8 cellular contexts compared by ENCODE assay signal in genomic region chr13:26557393-26558073, GRCh38. TPM values are rescaled to one million over a fixed set of nuclear protein-coding genes. Genes with fewer than 3 reads are reported as not detected.
DNase-seq lines count a peak whose midpoint lies in the region; ATAC-seq, FAIRE-seq and TF ChIP-seq lines count a peak whose summit lies in the region.

WASF3 (plus strand) TSS chr13:26557683; CDS start chr13:26642271, 84,588 bp downstream.

- H3K27ac ChIP-seq in CD8-positive, alpha-beta memory T cell (ENCODE audit: low read depth, low read length) = no peak within 1 kb of the TSS
- H3K27ac ChIP-seq in HL-60 (replicated peaks) (no peak within 1 kb of the TSS), thoracic aorta (peak within 1 kb of the TSS in 1 of 2 donors; percentile 49)

- peak within 1 kb of the TSS in 6 of 7 donors; percentile 47 to 76 (median 65) for H3K4me3 Mint-ChIP-seq in CD8-positive, alpha-beta memory T cell
- H3K4me3 Mint-ChIP-seq in nephron = peak within 1 kb of the TSS; percentile 86 to 95 (median 90)

- no peak for FAIRE-seq in frontal cortex (lab: Jason Lieb, UNC)

- no peaks in the 10 kb centered on the region for H3K36me3 ChIP-seq in CD8-positive, alpha-beta memory T cell (ENCODE audit: insufficient read depth, low read length)
- no peaks in the 10 kb centered on the region for H3K36me3 ChIP-seq in thoracic aorta

- H3K27me3 Mint-ChIP-seq in CD8-positive, alpha-beta memory T cell = peaks cover 19 to 38% of the 10 kb centered on the region in 2 donors
- H3K27me3 Mint-ChIP-seq in nephron (ENCODE audit: low read depth) = peaks cover 19% of the 10 kb centered on the region

- CTCF ChIA-PET in CD8-positive, alpha-beta memory T cell (lab: Charles Lee) = no interaction called here

- H3K36me3 Mint-ChIP-seq in CD8-positive, alpha-beta memory T cell = no peaks in the 10 kb centered on the region
- no peaks in the 10 kb centered on the region for H3K36me3 Mint-ChIP-seq in nephron (ENCODE audit: low read depth)

- H3K4me1 ChIP-seq in CD8-positive, alpha-beta memory T cell (ENCODE audit: insufficient read depth, low read length) = no peaks in the 10 kb centered on the region
- peaks cover 14 to 40% of the 10 kb centered on the region in 2 donors for H3K4me1 ChIP-seq in thoracic aorta (ENCODE audit: control insufficient read depth in 1 of 2, low read depth in 2 of 2)

- ATAC-seq in GM21360 (IDR thresholded peaks at IDR 0.05; ENCODE audit: unreplicated experiment) (peak; percentile 96), thoracic aorta (ENCODE audit: insufficient number of reproducible peaks, low FRiP score, low read depth) (peak; percentile 89)

- H3K9me3 ChIP-seq in CD8-positive, alpha-beta memory T cell (ENCODE audit: low read length) = no peaks in the 10 kb centered on the region
- H3K9me3 ChIP-seq in thoracic aorta = no peaks in the 10 kb centered on the region

- H3K4me1 Mint-ChIP-seq in CD8-positive, alpha-beta memory T cell = peaks cover 12 to 17% (median 14%) of the 10 kb centered on the region in 3 donors
- H3K4me1 Mint-ChIP-seq in nephron = peaks cover 11% of the 10 kb centered on the region

- no peak within 1 kb of the TSS for H3K4me3 ChIP-seq in CD8-positive, alpha-beta memory T cell (ENCODE audit: low read length)
- peak within 1 kb of the TSS; percentile 31 for H3K4me3 ChIP-seq in HL-60 (replicated peaks; ENCODE audit: insufficient read depth, low read length)
- peak within 1 kb of the TSS; percentile 91 for H3K4me3 ChIP-seq in thoracic aorta

- peak in 1 of 5 donors; percentile 22 for DNase-seq in CD8-positive, alpha-beta memory T cell
- DNase-seq in HL-60 (ENCODE audit: low read depth in 1 of 2, low spot score in 1 of 2) = peak; percentile 28 to 68
- DNase-seq in NCI-H82 (lab: John Stamatoyannopoulos, UW) = peak; percentile 100
- DNase-seq in activated gamma-delta T cell treated with Interleukin-2 at 50 U/mL for 16 hours = peak; percentile 32
- peak; percentile 96 to 98 for DNase-seq in frontal cortex (ENCODE audit: low spot score in 2 of 2)
- peak; percentile 57 for DNase-seq in thoracic aorta (ENCODE audit: low spot score)

- H3K9me3 Mint-ChIP-seq in CD8-positive, alpha-beta memory T cell = peaks cover 0 to 3% (median 0%) of the 10 kb centered on the region in 5 donors
- H3K9me3 Mint-ChIP-seq in nephron = no peaks in the 10 kb centered on the region

- H3K27ac Mint-ChIP-seq in CD8-positive, alpha-beta memory T cell = no peak within 1 kb of the TSS
- peak within 1 kb of the TSS in 2 of 3 experiments; percentile 67 to 75 for H3K27ac Mint-ChIP-seq in nephron

- POLR2A ChIA-PET in CD8-positive, alpha-beta memory T cell (lab: Charles Lee) = no interaction called here

- TF ChIP-seq CTCF in HL-60 (IDR thresholded peaks at IDR 0.05; ENCODE audit: insufficient read depth, low read length) (no peak), nephron (IDR thresholded peaks at IDR 0.05; ENCODE audit: unreplicated experiment in 3 of 3) (no peak), thoracic aorta (IDR thresholded peaks at IDR 0.05) (no peak)

- H3K27me3 ChIP-seq in CD8-positive, alpha-beta memory T cell (ENCODE audit: insufficient read depth, low read length, poor library complexity, severe bottlenecking) = peaks cover 11% of the 10 kb centered on the region
- H3K27me3 ChIP-seq in HL-60 (ENCODE audit: insufficient read depth, poor library complexity, severe bottlenecking) = peaks cover 38% of the 10 kb centered on the region
- no peaks in the 10 kb centered on the region for H3K27me3 ChIP-seq in thoracic aorta (replicated peaks; ENCODE audit: insufficient read depth)

RNA-seq across cellular contexts. Expression of gene WASF3, which starts in this region (rescaled TPM):
- under 1 TPM; 0.20 to 0.24 TPM for total RNA-seq in CD8-positive, alpha-beta memory T cell
- polyA plus RNA-seq in CD8-positive, alpha-beta memory T cell = not detected
- total RNA-seq in frontal cortex (20.4 TPM), thoracic aorta (10 to 100 TPM; 16.4 to 20.0 TPM)

Comparison
In these comparisons a context has a peak if more than half of its experiments do, and no peak if none do; other contexts are left out.
1. RNA of gene WASF3 (total RNA-seq): 20.4 TPM in frontal cortex (single experiment) and 16.4 to 20.0 TPM in thoracic aorta; 0.20 to 0.24 TPM in CD8-positive, alpha-beta memory T cell; every median in the first group is over 10 times any median in the second.
2. H3K27ac Mint-ChIP-seq: peak in nephron (2 of 3); none in CD8-positive, alpha-beta memory T cell (0 of 8).